In the genomic region with DNA sequence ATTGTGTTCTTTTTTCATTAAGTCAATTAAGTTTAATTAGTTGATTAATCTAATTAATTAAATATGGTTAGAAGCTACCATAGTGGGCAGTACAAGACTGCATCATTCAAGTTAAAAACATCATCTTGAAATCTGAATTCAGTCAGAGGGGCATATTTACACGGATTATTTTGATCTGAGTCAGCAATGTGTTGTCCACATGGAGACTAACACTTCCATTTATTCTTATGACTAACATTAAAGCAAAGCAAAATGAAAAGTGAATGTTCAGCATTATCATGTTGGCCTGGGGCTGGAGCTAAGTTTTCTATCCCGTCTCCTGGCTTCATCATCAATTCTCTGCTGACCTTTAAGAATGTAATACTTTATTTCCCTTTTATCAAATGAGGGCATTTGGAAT, we compare ENCODE assay signal across 17 cellular contexts. TPM values are rescaled to one million over a fixed set of nuclear protein-coding genes. Genes with fewer than 3 reads are reported as not detected.
DNase-seq lines count a peak whose midpoint lies in the region; ATAC-seq, FAIRE-seq and TF ChIP-seq lines count a peak whose summit lies in the region.
"Had no signal": no experiment of that assay in that cellular context is flagged by ENCODE, and none has a peak within 500 bp of the region (broad histone marks: within the 10 kb centered on the region; RNA-seq: fewer than 3 reads in every experiment).

No MANE protein-coding gene starts in this region.

- peak; percentile 63 for DNase-seq in COLO829 (ENCODE audit: low spot score)
- DNase-seq in RCC 7860 (ENCODE audit: low spot score) = peak; percentile 34
- DNase-seq in dermis blood vessel endothelial cell = peak; percentile 62
- DNase-seq in retinal pigment epithelial cell (ENCODE audit: low read depth) = peak; percentile 59
- DNase-seq in DMS79 (lab: John Stamatoyannopoulos, UW) = no peak
- DNase-seq: anterior cingulate cortex; effector CD8-positive, alpha-beta T cell; hypothalamus; KG1; left lung; NCI-H1436 treated with DMSO at 0.1 percent for 48 hours; NCI-H82; substantia nigra had no signal

- H3K4me3 ChIP-seq in retinal pigment epithelial cell (ENCODE audit: low read length) = no peak overlapping the region
- H3K4me3 ChIP-seq: left lung, skin epidermis had no signal

- ATAC-seq in GM18861 (IDR thresholded peaks at IDR 0.05; ENCODE audit: unreplicated experiment) (no peak), GM21825 (IDR thresholded peaks at IDR 0.05; ENCODE audit: unreplicated experiment) (no peak)
- ATAC-seq: left lung, WTC11 had no signal

- no peak for TF ChIP-seq CTCF in retinal pigment epithelial cell (conservative IDR thresholded peaks at IDR 0.05; ENCODE audit: low read depth, low read length)

- FAIRE-seq in RCC 7860 (lab: Jason Lieb, UNC) = no peak

RNA-seq across cellular contexts. Expression of gene FLI1, which starts 17.3 kb away (rescaled TPM):
- 210 and 251 TPM in 2 replicates for total RNA-seq in dermis blood vessel endothelial cell
